In the genomic region with DNA sequence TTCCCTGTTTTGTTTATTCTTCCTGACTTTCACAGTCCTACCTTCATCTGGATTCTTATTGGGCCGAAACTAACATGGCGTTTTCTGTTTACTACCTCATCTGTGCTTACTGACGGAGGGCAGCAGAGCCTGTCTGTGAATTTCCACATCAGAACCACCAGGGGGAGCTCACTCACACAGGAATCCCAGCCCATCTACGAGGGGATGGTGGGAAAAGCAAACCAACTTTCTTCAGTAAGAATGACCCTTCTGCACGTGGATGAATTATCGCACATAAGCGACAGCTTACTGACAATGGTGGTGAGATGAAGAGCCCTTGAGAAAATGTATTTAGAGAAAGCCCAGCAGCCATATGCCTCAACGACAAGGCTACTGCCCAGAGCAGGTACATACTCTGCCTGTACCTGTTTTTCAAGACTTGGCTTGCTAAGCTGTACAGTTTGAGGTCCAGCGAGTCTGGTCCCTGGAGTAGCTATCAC, we compare ENCODE assay signal across 8 cellular contexts. TPM values are rescaled to one million over a fixed set of nuclear protein-coding genes. Genes with fewer than 3 reads are reported as not detected.
DNase-seq lines count a peak whose midpoint lies in the region; ATAC-seq, FAIRE-seq and TF ChIP-seq lines count a peak whose summit lies in the region.

No MANE protein-coding gene starts in this region.

- peak; percentile 96 to 98 for ATAC-seq in naive B cell (ENCODE audit: low read depth in 2 of 2)

- TF ChIP-seq CTCF in OCI-LY7 (conservative IDR thresholded peaks at IDR 0.05; ENCODE audit: low read length): peak; percentile 99

- H3K36me3 Mint-ChIP-seq in naive B cell: peaks cover 0 to 16% of the 10 kb centered on the region in 2 donors

- H3K79me2 ChIP-seq in ACC112 (ENCODE audit: control insufficient read depth, insufficient read depth, low read length, unreplicated experiment): no peaks in the 10 kb centered on the region
- no peaks in the 10 kb centered on the region for H3K79me2 ChIP-seq in OCI-LY7 (ENCODE audit: insufficient read depth, low read depth, low read length)

- POLR2A ChIA-PET in OCI-LY7 (lab: Charles Lee): interaction anchor here (0.6 to 2.3 kb wide), 5 partner anchors 12 to 902 kb away, joined by 3 to 8 read pairs (median 3); no protein-coding TSS in a partner anchor

- H3K27me3 Mint-ChIP-seq in naive B cell: no peaks in the 10 kb centered on the region

- H3K27ac Mint-ChIP-seq in naive B cell: no peak overlapping the region

- DNase-seq in GM18507 (ENCODE audit: extremely low spot score, insufficient read length, low read depth) (peak; percentile 38), HuH-7.5 (ENCODE audit: low spot score) (peak; percentile 32), OCI-LY7 (ENCODE audit: low spot score) (peak; percentile 71), activated T-cell treated with anti-CD3 and anti-CD28 coated beads for 1 hour (ENCODE audit: low read depth) (peak; percentile 27), erythroblast (lab: John Stamatoyannopoulos, UW) (peak; percentile 84 to 91), naive B cell (peak; percentile 52)
- DNase-seq in stimulated activated naive CD4-positive, alpha-beta T cell treated with Interleukin-2 at 50 U/mL for 16 hours (lab: John Stamatoyannopoulos, UW): peak; percentile 39

- no TSS peak for BruUV-seq in OCI-LY7 (replicated peaks; lab: Mats Ljungman, UMichigan)

- no peaks in the 10 kb centered on the region for H3K27me3 ChIP-seq in ACC112 (ENCODE audit: insufficient read depth, low read length)

- CTCF ChIA-PET in OCI-LY7 (lab: Charles Lee; ENCODE audit: unreplicated experiment): interaction anchor here (0.6 to 0.7 kb wide), 2 partner anchors 43 to 47 kb away, joined by 3 to 4 read pairs; a partner anchor contains a TSS

- H3K4me3 ChIP-seq in ACC112 (ENCODE audit: low read depth, low read length) (no peak overlapping the region), OCI-LY7 (ENCODE audit: low read depth, low read length, poor library complexity, severe bottlenecking) (no peak overlapping the region)

- intact Hi-C loops in OCI-LY7 (cut with micrococcal nuclease; ENCODE audit: unreplicated experiment): loop anchor here (2.0 kb wide), 1 partner anchor 42 kb away; no protein-coding TSS in a partner anchor

- no peaks in the 10 kb centered on the region for H3K9me3 ChIP-seq in OCI-LY7 (ENCODE audit: low read length)

- TF ChIP-seq POLR2A in erythroblast (IDR thresholded peaks at IDR 0.05; ENCODE audit: low read length): no peak

- peak overlapping the region; percentile 9 for H2AFZ ChIP-seq in ACC112 (ENCODE audit: low read length, unreplicated experiment)
- 0 out of 2 replicates have a peak overlapping the region, but pooled peaks have one; percentile 11 for H2AFZ ChIP-seq in OCI-LY7 (ENCODE audit: low read length)

- no peaks in the 10 kb centered on the region for H3K9me2 ChIP-seq in OCI-LY7 (ENCODE audit: insufficient read depth, low read length)

- H3K9me3 Mint-ChIP-seq in naive B cell: no peaks in the 10 kb centered on the region

- no peak overlapping the region for H3K27ac ChIP-seq in ACC112 (ENCODE audit: low read depth, low read length)
- H3K27ac ChIP-seq in OCI-LY7 (ENCODE audit: low read depth, low read length, poor library complexity, severe bottlenecking): no peak overlapping the region

- FAIRE-seq in GM18507 (lab: Jason Lieb, UNC): peak; percentile 93

- peaks cover 6% of the 10 kb centered on the region for H3K4me1 ChIP-seq in ACC112 (ENCODE audit: control insufficient read depth, insufficient read depth, low read length, unreplicated experiment)
- no peaks in the 10 kb centered on the region for H3K4me1 ChIP-seq in OCI-LY7 (ENCODE audit: insufficient read depth, low read length, poor library complexity, severe bottlenecking)

- H3K4me2 ChIP-seq in OCI-LY7 (ENCODE audit: low read length): no peak overlapping the region

- H3K4me3 Mint-ChIP-seq in naive B cell: no peak overlapping the region

- no peaks in the 10 kb centered on the region for H3K4me1 Mint-ChIP-seq in naive B cell

- H4K20me1 ChIP-seq in OCI-LY7 (ENCODE audit: insufficient read depth, low read length): no peaks in the 10 kb centered on the region

- H3K36me3 ChIP-seq in ACC112 (ENCODE audit: insufficient read depth, low read length): peaks cover 18% of the 10 kb centered on the region
- H3K36me3 ChIP-seq in OCI-LY7 (ENCODE audit: insufficient read depth, low read length): peaks cover 51% of the 10 kb centered on the region

RNA-seq across cellular contexts. Expression of a gene that starts 42.5 kb away (rescaled TPM):
- total RNA-seq in OCI-LY7 (2014; rRNA removed; shearing (Covaris generic)): 0.08 and 0.60 TPM in 2 replicates
- 1.00 and 1.3 TPM in 2 replicates for total RNA-seq in OCI-LY7 (2022)
- polyA plus RNA-seq in naive B cell (ENCODE audit: low read depth in 6 of 6): 10 to 100 TPM; 30.6 to 84.4 (median 37.4) TPM

RNA-seq across cellular contexts. Expression of a gene that starts 47.3 kb away (rescaled TPM):
- total RNA-seq in OCI-LY7 (2014; rRNA removed; shearing (Covaris generic)): 41.0 TPM in 2 replicates
- total RNA-seq in OCI-LY7 (2022): 42.1 and 43.9 TPM in 2 replicates
- polyA plus RNA-seq in naive B cell (ENCODE audit: low read depth in 6 of 6): 10 to 100 TPM; 47.4 to 64.4 (median 60.4) TPM

RNA-seq across cellular contexts. Expression of a gene that starts 57.9 kb away (rescaled TPM):
- 2.4 and 3.3 TPM in 2 replicates for total RNA-seq in OCI-LY7 (2014; rRNA removed; shearing (Covaris generic))
- 3.7 and 4.3 TPM in 2 replicates for total RNA-seq in OCI-LY7 (2022)
- not detected for polyA plus RNA-seq in naive B cell (ENCODE audit: low read depth in 6 of 6)

Comparison
In these comparisons a context has a peak if more than half of its experiments do, and no peak if none do; other contexts are left out.
1. DNase-seq: peak in every context shown above with its lines; median percentile 88 in erythroblast; 71 in OCI-LY7; 52 in naive B cell; 39 in stimulated activated naive CD4-positive, alpha-beta T cell treated with Interleukin-2 at 50 U/mL for 16 hours; 38 in GM18507; 32 in HuH-7.5; 27 in activated T-cell treated with anti-CD3 and anti-CD28 coated beads for 1 hour.